In genomic region chr2:31347788-31348187, GRCh38 we compare ENCODE assay signal across 22 cellular contexts.
DNase-seq lines count a peak whose midpoint lies in the region; TF ChIP-seq lines count a peak whose summit lies in the region.
"Had no signal": no experiment of that assay in that cellular context is flagged by ENCODE, and none has a peak within 500 bp of the region (broad histone marks: within the 10 kb centered on the region; RNA-seq: fewer than 3 reads in every experiment).

No MANE protein-coding gene starts in this region.

- CTCF ChIA-PET in SK-N-SH (lab: Yijun Ruan, JAX): interaction anchor here (2.3 kb wide), 1 partner anchor 14 kb away, joined by 16 read pairs; no protein-coding TSS in a partner anchor

- no peak overlapping the region for H3K27ac ChIP-seq in SK-N-SH (ENCODE audit: low read depth in 2 of 2, low read length in 1 of 2)
- H3K27ac ChIP-seq: coronary artery, ovary, thoracic aorta had no signal

- no peaks in the 10 kb centered on the region; a peak in 1 of 4 replicates for H3K4me1 ChIP-seq in SK-N-SH (ENCODE audit: control insufficient read depth in 1 of 2, insufficient read depth in 2 of 2, low read depth in 1 of 2, low read length in 1 of 2)

- peaks cover 5% of the 10 kb centered on the region for H3K4me1 Mint-ChIP-seq in activated CD4-positive, alpha-beta T cell treated with anti-CD3 and anti-CD28 coated beads, Interleukin-2, amount 10 ng/mL, durations not matched to agents 24 days and 14 days

- H3K4me2 ChIP-seq in SK-N-SH: no peak overlapping the region

- no peak overlapping the region for H3K27ac Mint-ChIP-seq in activated CD4-positive, alpha-beta T cell treated with anti-CD3 and anti-CD28 coated beads, Interleukin-2, amount 10 ng/mL, durations not matched to agents 24 days and 14 days
- H3K27ac Mint-ChIP-seq: CD4-positive, alpha-beta T cell had no signal

- no peaks in the 10 kb centered on the region for H4K20me1 ChIP-seq in SK-N-SH (ENCODE audit: insufficient read depth)

- POLR2A ChIA-PET in SK-N-SH (lab: Yijun Ruan, JAX): no interaction called here

- H3K27me3 ChIP-seq in SK-N-SH (ENCODE audit: insufficient read depth): no peaks in the 10 kb centered on the region
- H3K27me3 ChIP-seq: ovary had no signal

- TF ChIP-seq RAD21 in SK-N-SH (IDR thresholded peaks at IDR 0.05; ENCODE audit: low read length): no peak

- H3F3A ChIP-seq in SK-N-SH (replicated peaks; ENCODE audit: insufficient read depth): no peaks in the 10 kb centered on the region

- no peak overlapping the region for H3K4me3 Mint-ChIP-seq in activated CD4-positive, alpha-beta T cell treated with anti-CD3 and anti-CD28 coated beads, Interleukin-2, amount 10 ng/mL, durations not matched to agents 24 days and 14 days
- H3K4me3 Mint-ChIP-seq: CD4-positive, alpha-beta T cell had no signal

- intact Hi-C loops in head of caudate nucleus (cut with DNase I): no loop called here
- intact Hi-C loops in activated CD4-positive, alpha-beta T cell treated with anti-CD3 and anti-CD28 coated beads, Interleukin-2, amount 10 ng/mL, durations not matched to agents 24 days and 14 days (cut with micrococcal nuclease): no loop called here

- H3K79me2 ChIP-seq in SK-N-SH (ENCODE audit: insufficient read depth): no peaks in the 10 kb centered on the region

- no peaks in the 10 kb centered on the region for H3K36me3 Mint-ChIP-seq in activated CD4-positive, alpha-beta T cell treated with anti-CD3 and anti-CD28 coated beads, Interleukin-2, amount 10 ng/mL, durations not matched to agents 24 days and 14 days (ENCODE audit: low read depth)

- no peaks in the 10 kb centered on the region for H3K36me3 ChIP-seq in SK-N-SH (replicated peaks in 1 of 2; ENCODE audit: control insufficient read depth in 1 of 2, insufficient read depth in 2 of 2, low read length in 1 of 2)
- H3K36me3 ChIP-seq: ovary, thoracic aorta had no signal

- H3K9me3 ChIP-seq in SK-N-SH: no peaks in the 10 kb centered on the region; the same call in 1 of the 2 replicates
- H3K9me3 ChIP-seq: ovary, thoracic aorta had no signal

- DNase-seq in GM03348 (ENCODE audit: low spot score) (peak; percentile 86), SK-N-SH (no peak), fibroblast of pulmonary artery (ENCODE audit: low read depth) (peak; percentile 78), skeletal muscle cell (ENCODE audit: low read depth) (peak; percentile 67), head of caudate nucleus (no peak)
- no peak for DNase-seq in activated CD4-positive, alpha-beta T cell treated with anti-CD3 and anti-CD28 coated beads for 4 hours
- no peak for DNase-seq in activated CD4-positive, alpha-beta T cell treated with anti-CD3 and anti-CD28 coated beads, Interleukin-2, amount 10 ng/mL, durations not matched to agents 24 days and 14 days
- DNase-seq: activated CD8-positive, alpha-beta memory T cell treated with anti-CD3 and anti-CD28 coated beads, Interleukin-2, amount 50 U/mL, for 4 hours; activated gamma-delta T cell treated with Interleukin-2 at 50 U/mL for 16 hours; anterior cingulate cortex; CD4-positive, alpha-beta T cell; DMS79; GOT3; NCI-H1105 treated with DMSO at 0.1 percent for 48 hours; NCI-H2171; NK-92 treated with Interleukin-12 subunit alpha and Interleukin-12 subunit beta, amount 100 ng/mL, for 24 hours; ovary; small intestine; T-helper 2 cell had no signal

- H3K9me3 Mint-ChIP-seq in activated CD4-positive, alpha-beta T cell treated with anti-CD3 and anti-CD28 coated beads, Interleukin-2, amount 10 ng/mL, durations not matched to agents 24 days and 14 days: peaks cover 6% of the 10 kb centered on the region

- no peak for TF ChIP-seq EP300 in SK-N-SH (IDR thresholded peaks at IDR 0.05; ENCODE audit: borderline replicate concordance in 1 of 2, low read depth in 1 of 2, low read length in 1 of 2)

- no peaks in the 10 kb centered on the region for H3K9me2 ChIP-seq in SK-N-SH

- H3K9ac ChIP-seq in SK-N-SH: no peak overlapping the region

- no peak overlapping the region for H2AFZ ChIP-seq in SK-N-SH (ENCODE audit: low read depth)

- no peak for TF ChIP-seq CTCF in SK-N-SH (IDR thresholded peaks at IDR 0.05)
- no peak for TF ChIP-seq CTCF in fibroblast of pulmonary artery (IDR thresholded peaks at IDR 0.05; ENCODE audit: low read length, missing control alignments)

- WGBS in SK-N-SH (ENCODE audit: low lambda C conversion rate): 80% methylated on average over 9 of the region's 9 CpGs

- H3K27me3 Mint-ChIP-seq in activated CD4-positive, alpha-beta T cell treated with anti-CD3 and anti-CD28 coated beads, Interleukin-2, amount 10 ng/mL, durations not matched to agents 24 days and 14 days: peaks cover 20% of the 10 kb centered on the region

- no peak overlapping the region for H3K4me3 ChIP-seq in SK-N-SH (ENCODE audit: low read depth in 2 of 2, low read length in 1 of 2)
- H3K4me3 ChIP-seq in fibroblast of pulmonary artery (replicated peaks; ENCODE audit: low read depth, low read length): no peak overlapping the region
- no peak overlapping the region for H3K4me3 ChIP-seq in skeletal muscle cell (ENCODE audit: low read depth, low read length)
- H3K4me3 ChIP-seq: coronary artery, GM12878, ovary, thoracic aorta had no signal

TF ChIP-seq in SK-N-SH, 30 proteins besides CTCF, POLR2A, EP300 and RAD21:
- TF ChIP-seq TCF12 (IDR thresholded peaks at IDR 0.05) (0 out of 2 replicates have a peak, but pooled peaks have one; percentile 31), USF1 (IDR thresholded peaks at IDR 0.05; ENCODE audit: borderline replicate concordance, low read depth) (no peak)

Comparison
In these comparisons a context has a peak if more than half of its experiments do, and no peak if none do; other contexts are left out.
1. DNase-seq: peak in GM03348 (single experiment), fibroblast of pulmonary artery (single experiment) and skeletal muscle cell (single experiment); none in SK-N-SH (single experiment), activated CD4-positive, alpha-beta T cell treated with anti-CD3 and anti-CD28 coated beads for 4 hours (0 of 2), head of caudate nucleus (0 of 42) and activated CD4-positive, alpha-beta T cell treated with anti-CD3 and anti-CD28 coated beads, Interleukin-2, amount 10 ng/mL, durations not matched to agents 24 days and 14 days (single experiment).